ENCODE assay signal across 1 cellular context in genomic region chr14:103885509-103885932, GRCh38.
TF ChIP-seq lines count a peak whose summit lies in the region.

No MANE protein-coding gene starts in this region.

TF ChIP-seq in HepG2, 621 proteins besides CTCF, POLR2A, EP300 and RAD21 (continued from another document and continues in another):
- TF ChIP-seq ZBTB38 (CRISPR knock-in tag; IDR thresholded peaks at IDR 0.05) = peak; percentile 96
- TF ChIP-seq TMF1 (CRISPR knock-in tag; IDR thresholded peaks at IDR 0.05; ENCODE audit: low read depth) = no peak
- TF ChIP-seq GFI1 (CRISPR knock-in tag; IDR thresholded peaks at IDR 0.05; ENCODE audit: borderline replicate concordance) = no peak
- no peak for TF ChIP-seq IRF9 (CRISPR knock-in tag; IDR thresholded peaks at IDR 0.05; ENCODE audit: borderline replicate concordance)
- TF ChIP-seq IRX3 (CRISPR knock-in tag; IDR thresholded peaks at IDR 0.05; ENCODE audit: borderline replicate concordance, low read depth) = no peak
- no peak for TF ChIP-seq POLR2AphosphoS2 (IDR thresholded peaks at IDR 0.05; ENCODE audit: low read depth, low read length)
- no peak for TF ChIP-seq RELA (CRISPR knock-in tag; IDR thresholded peaks at IDR 0.05)
- TF ChIP-seq RXRA (CRISPR knock-in tag; IDR thresholded peaks at IDR 0.05) = peak; percentile 84
- TF ChIP-seq ZNF274 (CRISPR knock-in tag; IDR thresholded peaks at IDR 0.05) = no peak
- no peak for TF ChIP-seq BATF2 (CRISPR knock-in tag; IDR thresholded peaks at IDR 0.05)
- TF ChIP-seq MYC (CRISPR knock-in tag; IDR thresholded peaks at IDR 0.05; ENCODE audit: borderline replicate concordance) = no peak; the same call in 1 of the 2 replicates
- no peak for TF ChIP-seq ZNF281 (CRISPR knock-in tag; IDR thresholded peaks at IDR 0.05; ENCODE audit: borderline replicate concordance)
- no peak for TF ChIP-seq ZSCAN21 (CRISPR knock-in tag; IDR thresholded peaks at IDR 0.05; ENCODE audit: borderline replicate concordance)
- TF ChIP-seq CREB3 (CRISPR knock-in tag; IDR thresholded peaks at IDR 0.05) = no peak
- peak in 1 of 2 experiments; percentile 54; a peak in 1 of 4 replicates for TF ChIP-seq NR2F1 (CRISPR knock-in tag; IDR thresholded peaks at IDR 0.05)
- peak; percentile 96 for TF ChIP-seq ZNF296 (CRISPR knock-in tag; conservative IDR thresholded peaks at IDR 0.05)
- no peak for TF ChIP-seq DNMT3B (CRISPR knock-in tag; conservative IDR thresholded peaks at IDR 0.05)
- TF ChIP-seq HMG20A (CRISPR knock-in tag; IDR thresholded peaks at IDR 0.05; ENCODE audit: borderline replicate concordance) = no peak
- no peak for TF ChIP-seq ZNF704 (CRISPR knock-in tag; IDR thresholded peaks at IDR 0.05; ENCODE audit: borderline replicate concordance)
- TF ChIP-seq GLI4 (CRISPR knock-in tag; IDR thresholded peaks at IDR 0.05; ENCODE audit: borderline replicate concordance) = no peak
- TF ChIP-seq ZSCAN29 (CRISPR knock-in tag; conservative IDR thresholded peaks at IDR 0.05) = no peak
- 0 out of 2 replicates have a peak, but pooled peaks have one; percentile 30 for TF ChIP-seq ZNF772 (CRISPR knock-in tag; IDR thresholded peaks at IDR 0.05)
- TF ChIP-seq KLF16 (CRISPR knock-in tag; IDR thresholded peaks at IDR 0.05) = no peak
- no peak for TF ChIP-seq JUN (CRISPR knock-in tag; IDR thresholded peaks at IDR 0.05)
- no peak for TF ChIP-seq IRF1 (CRISPR knock-in tag; IDR thresholded peaks at IDR 0.05; ENCODE audit: low read depth)
- TF ChIP-seq PTBP1 (IDR thresholded peaks at IDR 0.05; ENCODE audit: low read depth, low read length, poor library complexity, severe bottlenecking) = no peak
- TF ChIP-seq ZC3H13 (CRISPR knock-in tag; IDR thresholded peaks at IDR 0.05) = no peak
- no peak for TF ChIP-seq ZNF782 (CRISPR knock-in tag; IDR thresholded peaks at IDR 0.05; ENCODE audit: borderline replicate concordance)
- no peak for TF ChIP-seq ETV5 (CRISPR knock-in tag; IDR thresholded peaks at IDR 0.05; ENCODE audit: borderline replicate concordance)
- no peak for TF ChIP-seq PLRG1 (conservative IDR thresholded peaks at IDR 0.05)
- no peak for TF ChIP-seq ZNF292 (CRISPR knock-in tag; IDR thresholded peaks at IDR 0.05; ENCODE audit: borderline replicate concordance, low read depth)
- TF ChIP-seq SP1 (IDR thresholded peaks at IDR 0.05) = no peak
- no peak for TF ChIP-seq SP1 (CRISPR knock-in tag; IDR thresholded peaks at IDR 0.05)
- no peak for TF ChIP-seq ZNF160 (CRISPR knock-in tag; IDR thresholded peaks at IDR 0.05)
- TF ChIP-seq ZNF761 (CRISPR knock-in tag; conservative IDR thresholded peaks at IDR 0.05) = no peak
- TF ChIP-seq FOXM1 (CRISPR knock-in tag; IDR thresholded peaks at IDR 0.05) = no peak
- TF ChIP-seq ZNF335 (CRISPR knock-in tag; IDR thresholded peaks at IDR 0.05) = no peak
- TF ChIP-seq EZH2 (conservative IDR thresholded peaks at IDR 0.05; ENCODE audit: low read depth, low read length) = no peak
- TF ChIP-seq MEF2D (CRISPR knock-in tag; IDR thresholded peaks at IDR 0.05) = no peak
- TF ChIP-seq ARID3A (IDR thresholded peaks at IDR 0.05; ENCODE audit: low read depth, low read length) = no peak
- no peak for TF ChIP-seq KAT2B (IDR thresholded peaks at IDR 0.05; ENCODE audit: borderline replicate concordance, low read depth, low read length)
- TF ChIP-seq ZNF33A (CRISPR knock-in tag; IDR thresholded peaks at IDR 0.05; ENCODE audit: borderline replicate concordance) = no peak
- no peak for TF ChIP-seq CENPBD1 (CRISPR knock-in tag; IDR thresholded peaks at IDR 0.05; ENCODE audit: borderline replicate concordance, low read depth)
- peak; percentile 80; the same call in 1 of the 2 replicates for TF ChIP-seq MTA1 (CRISPR knock-in tag; IDR thresholded peaks at IDR 0.05; ENCODE audit: borderline replicate concordance)
- no peak for TF ChIP-seq SETDB1 (CRISPR knock-in tag; IDR thresholded peaks at IDR 0.05; ENCODE audit: borderline replicate concordance)
- no peak for TF ChIP-seq YY1 (IDR thresholded peaks at IDR 0.05; ENCODE audit: insufficient read depth, insufficient replicate concordance, low read depth, low read length)
- TF ChIP-seq ZNF781 (CRISPR knock-in tag; IDR thresholded peaks at IDR 0.05; ENCODE audit: borderline replicate concordance, not compliant biosample characterization) = no peak
- no peak for TF ChIP-seq HCFC1 (IDR thresholded peaks at IDR 0.05; ENCODE audit: low read depth, low read length)
- TF ChIP-seq DR1 (CRISPR knock-in tag; IDR thresholded peaks at IDR 0.05) = no peak
- TF ChIP-seq POLR2AphosphoS5 (IDR thresholded peaks at IDR 0.05; ENCODE audit: low read depth, low read length) = 0 out of 2 replicates have a peak, but pooled peaks have one; percentile 4
- TF ChIP-seq THYN1 (CRISPR knock-in tag; IDR thresholded peaks at IDR 0.05; ENCODE audit: borderline replicate concordance, low read depth) = no peak
- no peak for TF ChIP-seq FOSL1 (CRISPR knock-in tag; IDR thresholded peaks at IDR 0.05; ENCODE audit: borderline replicate concordance)
- TF ChIP-seq ZNF414 (CRISPR knock-in tag; IDR thresholded peaks at IDR 0.05) = no peak; the same call in 1 of the 2 replicates
- TF ChIP-seq EEA1 (CRISPR knock-in tag; IDR thresholded peaks at IDR 0.05; ENCODE audit: borderline replicate concordance) = no peak
- no peak for TF ChIP-seq SIX4 (CRISPR knock-in tag; IDR thresholded peaks at IDR 0.05)
- TF ChIP-seq ZNF317 (CRISPR knock-in tag; IDR thresholded peaks at IDR 0.05) = no peak
- no peak for TF ChIP-seq ZIK1 (CRISPR knock-in tag; IDR thresholded peaks at IDR 0.05; ENCODE audit: borderline replicate concordance, low read depth)
- TF ChIP-seq ZBTB1 (CRISPR knock-in tag; IDR thresholded peaks at IDR 0.05; ENCODE audit: borderline replicate concordance) = no peak
- no peak for TF ChIP-seq ZBTB20 (CRISPR knock-in tag; IDR thresholded peaks at IDR 0.05; ENCODE audit: borderline replicate concordance, low read depth)
- TF ChIP-seq ZNF3 (CRISPR knock-in tag; IDR thresholded peaks at IDR 0.05) = no peak
- TF ChIP-seq HNRNPLL (IDR thresholded peaks at IDR 0.05; ENCODE audit: low read depth, low read length, poor library complexity, severe bottlenecking) = no peak
- TF ChIP-seq SCMH1 (CRISPR knock-in tag; IDR thresholded peaks at IDR 0.05; ENCODE audit: borderline replicate concordance) = no peak
- TF ChIP-seq NONO (IDR thresholded peaks at IDR 0.05) = no peak
- 0 out of 2 replicates have a peak, but pooled peaks have one; percentile 36 for TF ChIP-seq NONO (CRISPR knock-in tag; conservative IDR thresholded peaks at IDR 0.05)
- no peak for TF ChIP-seq E2F5 (CRISPR knock-in tag; conservative IDR thresholded peaks at IDR 0.05)
- TF ChIP-seq HOXA7 (CRISPR knock-in tag; IDR thresholded peaks at IDR 0.05) = no peak
- no peak for TF ChIP-seq SNAI1 (CRISPR knock-in tag; IDR thresholded peaks at IDR 0.05; ENCODE audit: borderline replicate concordance)
- no peak; the same call in 1 of the 2 replicates for TF ChIP-seq ZSCAN9 (CRISPR knock-in tag; IDR thresholded peaks at IDR 0.05; ENCODE audit: borderline replicate concordance)
- no peak for TF ChIP-seq BHLHE40 (IDR thresholded peaks at IDR 0.05; ENCODE audit: low read length)
- TF ChIP-seq CENPX (CRISPR knock-in tag; IDR thresholded peaks at IDR 0.05) = no peak
- TF ChIP-seq TRIM24 (CRISPR knock-in tag; IDR thresholded peaks at IDR 0.05) = no peak
- no peak for TF ChIP-seq ZNF576 (CRISPR knock-in tag; IDR thresholded peaks at IDR 0.05)
- no peak for TF ChIP-seq KDM5A (IDR thresholded peaks at IDR 0.05; ENCODE audit: borderline replicate concordance, low read length)
